ENCODE assay signal across 8 cellular contexts in genomic region chrX:38768079-38768478, GRCh38. TPM values are rescaled to one million over a fixed set of nuclear protein-coding genes. Genes with fewer than 3 reads are reported as not detected.
DNase-seq lines count a peak whose midpoint lies in the region; ATAC-seq and TF ChIP-seq lines count a peak whose summit lies in the region.

No MANE protein-coding gene starts in this region.

- H3K9me3 Mint-ChIP-seq in activated CD4-positive, alpha-beta T cell treated with anti-CD3 and anti-CD28 coated beads, Interleukin-2, amount 10 ng/mL, durations not matched to agents 24 days and 14 days: no peaks in the 10 kb centered on the region
- no peaks in the 10 kb centered on the region for H3K9me3 Mint-ChIP-seq in glutamatergic neuron (ENCODE audit: unreplicated experiment)

- no peaks in the 10 kb centered on the region for H3K4me1 Mint-ChIP-seq in activated CD4-positive, alpha-beta T cell treated with anti-CD3 and anti-CD28 coated beads, Interleukin-2, amount 10 ng/mL, durations not matched to agents 24 days and 14 days
- H3K4me1 Mint-ChIP-seq in glutamatergic neuron (ENCODE audit: low read depth, unreplicated experiment): peaks cover 1% of the 10 kb centered on the region

- intact Hi-C loops in activated CD4-positive, alpha-beta T cell treated with anti-CD3 and anti-CD28 coated beads, Interleukin-2, amount 10 ng/mL, durations not matched to agents 24 days and 14 days (cut with micrococcal nuclease): loop anchor here (1.0 to 5.0 kb wide), 2 partner anchors 217 to 384 kb away; no protein-coding TSS in a partner anchor
- intact Hi-C loops in prostate gland (cut with DNase I): loop anchor here (5.0 kb wide), 1 partner anchor 384 kb away; no protein-coding TSS in a partner anchor

- H3K27ac Mint-ChIP-seq in activated CD4-positive, alpha-beta T cell treated with anti-CD3 and anti-CD28 coated beads, Interleukin-2, amount 10 ng/mL, durations not matched to agents 24 days and 14 days: no peak overlapping the region
- no peak overlapping the region for H3K27ac Mint-ChIP-seq in glutamatergic neuron (ENCODE audit: unreplicated experiment)

- H3K27me3 ChIP-seq in prostate gland (replicated peaks; ENCODE audit: insufficient read depth): no peaks in the 10 kb centered on the region

- H3K36me3 ChIP-seq in prostate gland: no peaks in the 10 kb centered on the region

- no peaks in the 10 kb centered on the region for H3K36me3 Mint-ChIP-seq in activated CD4-positive, alpha-beta T cell treated with anti-CD3 and anti-CD28 coated beads, Interleukin-2, amount 10 ng/mL, durations not matched to agents 24 days and 14 days (ENCODE audit: low read depth)
- no peaks in the 10 kb centered on the region for H3K36me3 Mint-ChIP-seq in glutamatergic neuron (ENCODE audit: unreplicated experiment)

- H3K4me3 ChIP-seq in choroid plexus epithelial cell (ENCODE audit: low read depth, low read length) (no peak overlapping the region), prostate gland (no peak overlapping the region)

- DNase-seq in activated CD4-positive, alpha-beta T cell treated with anti-CD3 and anti-CD28 coated beads, Interleukin-2, amount 10 ng/mL, durations not matched to agents 24 days and 14 days: peak; percentile 54
- DNase-seq in activated CD4-positive, alpha-beta T cell treated with anti-CD3 and anti-CD28 coated beads, Interleukin-2, amount 50 U/mL, for 4 hours: no peak
- peak; percentile 1 for DNase-seq in NCI-H2171 (lab: John Stamatoyannopoulos, UW)
- peak; percentile 57 for DNase-seq in choroid plexus epithelial cell (ENCODE audit: low read depth)
- no peak for DNase-seq in prostate gland (ENCODE audit: low spot score)
- no peak for DNase-seq in glutamatergic neuron
- DNase-seq in ecto neural progenitor cell (ENCODE audit: low spot score): no peak

- H3K4me3 Mint-ChIP-seq in activated CD4-positive, alpha-beta T cell treated with anti-CD3 and anti-CD28 coated beads, Interleukin-2, amount 10 ng/mL, durations not matched to agents 24 days and 14 days: no peak overlapping the region
- H3K4me3 Mint-ChIP-seq in glutamatergic neuron (ENCODE audit: unreplicated experiment): no peak overlapping the region

- no peak for ATAC-seq in HG02678 (IDR thresholded peaks at IDR 0.05; ENCODE audit: unreplicated experiment)

- no peaks in the 10 kb centered on the region for H3K9me3 ChIP-seq in prostate gland

- H3K4me1 ChIP-seq in prostate gland (replicated peaks): no peaks in the 10 kb centered on the region

- TF ChIP-seq POLR2A in prostate gland (IDR thresholded peaks at IDR 0.05): no peak

- WGBS in prostate gland: 48% methylated on average over 2 of the region's 2 CpGs

- no peak overlapping the region for H3K27ac ChIP-seq in prostate gland

- peak; percentile 60 for TF ChIP-seq CTCF in choroid plexus epithelial cell (conservative IDR thresholded peaks at IDR 0.05; ENCODE audit: low read depth, low read length)
- peak in 3 of 4 experiments; percentile 21 to 51 (median 38) for TF ChIP-seq CTCF in prostate gland (IDR thresholded peaks at IDR 0.05)
- no peak for TF ChIP-seq CTCF in glutamatergic neuron (IDR thresholded peaks at IDR 0.05; ENCODE audit: partially characterized antibody, unreplicated experiment)

- no peaks in the 10 kb centered on the region for H3K27me3 Mint-ChIP-seq in activated CD4-positive, alpha-beta T cell treated with anti-CD3 and anti-CD28 coated beads, Interleukin-2, amount 10 ng/mL, durations not matched to agents 24 days and 14 days
- H3K27me3 Mint-ChIP-seq in glutamatergic neuron (ENCODE audit: unreplicated experiment): no peaks in the 10 kb centered on the region

RNA-seq across cellular contexts. Expression of gene MID1IP1, which starts 33.2 kb away (rescaled TPM):
- total RNA-seq in activated CD4-positive, alpha-beta T cell treated with anti-CD3 and anti-CD28 coated beads, Interleukin-2, amount 10 ng/mL, durations not matched to agents 24 days and 14 days: 104 and 108 TPM in 2 replicates
- total RNA-seq in prostate gland (100 to 1,000 TPM in 1 of 2 donors, 10 to 100 TPM in 1; 34.7 to 129 TPM), glutamatergic neuron (ENCODE audit: unreplicated experiment) (44.9 TPM)

Comparison
In these comparisons a context has a peak if more than half of its experiments do, and no peak if none do; other contexts are left out.
1. DNase-seq: peak in activated CD4-positive, alpha-beta T cell treated with anti-CD3 and anti-CD28 coated beads, Interleukin-2, amount 10 ng/mL, durations not matched to agents 24 days and 14 days (single experiment), NCI-H2171 (single experiment) and choroid plexus epithelial cell (single experiment); none in activated CD4-positive, alpha-beta T cell treated with anti-CD3 and anti-CD28 coated beads, Interleukin-2, amount 50 U/mL, for 4 hours (0 of 2), prostate gland (single experiment), glutamatergic neuron (single experiment) and ecto neural progenitor cell (single experiment).